Comparison of ENCODE assay signal across 8 cellular contexts in genomic region chr1:18901952-18902522, GRCh38. TPM values are rescaled to one million over a fixed set of nuclear protein-coding genes. Genes with fewer than 3 reads are reported as not detected.
DNase-seq lines count a peak whose midpoint lies in the region; ATAC-seq and TF ChIP-seq lines count a peak whose summit lies in the region.

No MANE protein-coding gene starts in this region.

- H3K36me3 ChIP-seq in mesodermal cell (ENCODE audit: control insufficient read depth, insufficient read depth, low read length) = peaks cover 17% of the 10 kb centered on the region
- H3K36me3 ChIP-seq in aorta (ENCODE audit: control insufficient read depth in 1 of 2, insufficient read depth in 2 of 2, low read length in 1 of 2) = no peaks in the 10 kb centered on the region

- H3K4me3 ChIP-seq in mesodermal cell (ENCODE audit: extremely low read depth, insufficient read depth, low read length, poor library complexity, severe bottlenecking) (peak overlapping the region; percentile 78), aorta (ENCODE audit: low read length in 2 of 2) (peak overlapping the region; percentile 57 to 82)

- no peak for TF ChIP-seq CTCF in chondrocyte (IDR thresholded peaks at IDR 0.05)

- no peaks in the 10 kb centered on the region for H3K9me3 ChIP-seq in mesodermal cell (ENCODE audit: control insufficient read depth, low read length)
- H3K9me3 ChIP-seq in aorta (ENCODE audit: control insufficient read depth, low read length) = no peaks in the 10 kb centered on the region

- H3K27me3 ChIP-seq in aorta (ENCODE audit: control insufficient read depth in 1 of 2, insufficient read depth in 2 of 2, low read length in 1 of 2) = no peaks in the 10 kb centered on the region

- intact Hi-C loops in aorta (cut with DNase I) = loop anchor here (5.0 kb wide), 2 partner anchors 175 to 190 kb away; no protein-coding TSS in a partner anchor

- no peaks in the 10 kb centered on the region for H3K27me3 Mint-ChIP-seq in chondrocyte (ENCODE audit: low read depth)

- H3K27ac ChIP-seq in mesodermal cell (ENCODE audit: low read depth, low read length, severe bottlenecking) = peak overlapping the region; percentile 99
- peak overlapping the region in 1 of 2 donors; percentile 60 for H3K27ac ChIP-seq in aorta (ENCODE audit: low read depth in 1 of 2, low read length in 2 of 2)

- H3K36me3 Mint-ChIP-seq in chondrocyte (ENCODE audit: low read depth) = no peaks in the 10 kb centered on the region

- H3K27ac Mint-ChIP-seq in chondrocyte (ENCODE audit: unreplicated experiment) = peak overlapping the region; percentile 98

- H3K4me1 Mint-ChIP-seq in chondrocyte (ENCODE audit: low read depth) = peaks cover 18% of the 10 kb centered on the region

- no peaks in the 10 kb centered on the region for H3K9me3 Mint-ChIP-seq in chondrocyte (ENCODE audit: low read depth)

- DNase-seq in stimulated activated CD4-positive, alpha-beta T cell treated with anti-CD3 and anti-CD28 coated beads, Interleukin-15, amount 100 ng/mL, for 24 hours = peak; percentile 38
- no peak for DNase-seq in stimulated activated CD4-positive, alpha-beta T cell treated with anti-CD3 and anti-CD28 coated beads, Interleukin-4, amount 100 ng/mL, for 24 hours
- peak; percentile 46 for DNase-seq in NCI-H2171 treated with DMSO at 0.1 percent for 48 hours (lab: John Stamatoyannopoulos, UW)
- peak; percentile 90 for DNase-seq in chondrocyte (ENCODE audit: low spot score)
- no peak for DNase-seq in aorta
- DNase-seq in T-helper 9 cell = no peak

- peaks cover 13% of the 10 kb centered on the region for H3K4me1 ChIP-seq in mesodermal cell (ENCODE audit: control insufficient read depth, insufficient read depth, low read length, poor library complexity, severe bottlenecking)
- H3K4me1 ChIP-seq in aorta (ENCODE audit: control insufficient read depth in 1 of 2, insufficient read depth in 2 of 2, low read length in 2 of 2) = no peaks in the 10 kb centered on the region

- 0% methylated on average over 30 to 33 of the region's 44 CpGs for WGBS in mesodermal cell (ENCODE audit: insufficient coverage in 2 of 2), 2 experiments
- WGBS in aorta, 2 donors = 0 to 1% methylated on average over 33 to 44 of the region's 44 CpGs

- H3K4me3 Mint-ChIP-seq in chondrocyte (ENCODE audit: unreplicated experiment) = peak overlapping the region; percentile 96

- ATAC-seq in aorta (ENCODE audit: low FRiP score) (no peak), GM19023 (IDR thresholded peaks at IDR 0.05; ENCODE audit: unreplicated experiment) (no peak)

RNA-seq across cellular contexts. Expression of gene ALDH4A1, which starts 0.3 kb away (rescaled TPM):
- total RNA-seq in chondrocyte (9.3 to 15.0 TPM (median 14.2 TPM) in 3 replicates), aorta (10 to 100 TPM in 1 of 2 donors, 1 to 10 TPM in 1; 9.3 to 12.7 TPM)
- polyA plus RNA-seq in mesodermal cell (2013, experiment 1 of 2) = 13.2 TPM
- 12.6 TPM for polyA plus RNA-seq in mesodermal cell (2013, experiment 2 of 2)
- 1 to 10 TPM; 4.8 to 9.8 TPM for polyA plus RNA-seq in aorta

RNA-seq across cellular contexts. Expression of gene TAS1R2, which starts 42.6 kb away (rescaled TPM):
- total RNA-seq in chondrocyte (not detected in 3 replicates), aorta (not detected)
- polyA plus RNA-seq in mesodermal cell (2013, experiment 1 of 2) = not detected
- not detected for polyA plus RNA-seq in mesodermal cell (2013, experiment 2 of 2)
- not detected for polyA plus RNA-seq in aorta

RNA-seq across cellular contexts. Expression of gene IFFO2, which starts 54.4 kb away (rescaled TPM):
- 13.9 to 18.9 TPM (median 18.8 TPM) in 3 replicates for total RNA-seq in chondrocyte
- polyA plus RNA-seq in mesodermal cell (2013, experiment 1 of 2) = 17.6 TPM
- polyA plus RNA-seq in mesodermal cell (2013, experiment 2 of 2) = 11.7 TPM
- total RNA-seq in aorta = 10 to 100 TPM; 21.5 to 34.7 TPM
- 1 to 10 TPM; 3.9 to 5.4 TPM for polyA plus RNA-seq in aorta

Comparison
In these comparisons a context has a peak if more than half of its experiments do, and no peak if none do; other contexts are left out.
1. DNase-seq: peak in stimulated activated CD4-positive, alpha-beta T cell treated with anti-CD3 and anti-CD28 coated beads, Interleukin-15, amount 100 ng/mL, for 24 hours (single experiment), NCI-H2171 treated with DMSO at 0.1 percent for 48 hours (single experiment) and chondrocyte (single experiment); none in stimulated activated CD4-positive, alpha-beta T cell treated with anti-CD3 and anti-CD28 coated beads, Interleukin-4, amount 100 ng/mL, for 24 hours (single experiment), aorta (0 of 2) and T-helper 9 cell (single experiment).